10 cellular contexts compared by ENCODE assay signal in the genomic region with DNA sequence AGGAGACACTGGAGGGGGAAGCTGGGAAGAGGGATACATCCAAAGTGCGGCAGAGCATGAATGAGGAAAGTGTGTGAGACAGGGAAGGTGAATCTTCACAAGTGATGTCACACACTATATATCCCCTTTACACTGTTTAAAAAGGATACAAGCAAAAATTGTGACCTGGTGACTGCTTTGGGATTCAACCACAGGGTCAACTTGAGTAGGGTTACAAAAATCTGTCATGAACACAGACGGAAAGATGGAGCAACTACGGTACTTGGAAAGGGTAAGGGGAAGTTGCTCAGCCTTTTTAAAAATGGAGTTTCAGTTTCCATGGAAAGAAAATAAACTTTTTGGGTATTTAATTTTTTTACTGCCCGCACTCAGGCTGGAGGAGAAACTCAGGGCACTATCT.
"Had no signal": no experiment of that assay in that cellular context is flagged by ENCODE, and none has a peak within 500 bp of the region (broad histone marks: within the 10 kb centered on the region; RNA-seq: fewer than 3 reads in every experiment).

No MANE protein-coding gene starts in this region.

- H3K27me3 ChIP-seq: gastrocnemius medialis, testis had no signal

- H3K4me3 Mint-ChIP-seq: nephron progenitor cell had no signal

- H3K4me1 ChIP-seq: testis had no signal

- ATAC-seq: gastrocnemius medialis; stimulated activated naive CD8-positive, alpha-beta T cell treated with anti-CD3 and anti-CD28 coated beads, Interleukin-15, Interleukin-2, amounts not matched to agents 100 U/mL and 50 U/mL, for 24 hours had no signal

- DNase-seq: activated CD4-positive, alpha-beta T cell treated with anti-CD3 and anti-CD28 coated beads, Interleukin-2, amount 50 U/mL, for 4 hours; activated CD4-positive, CD25-positive, alpha-beta regulatory T cell treated with anti-CD3 and anti-CD28 coated beads, Interleukin-2, amount 50 U/mL, for 72 hours; effector CD4-positive, alpha-beta T cell; gastrocnemius medialis; left ventricle myocardium inferior; mesendoderm; nephron progenitor cell; stimulated activated CD4-positive, alpha-beta T cell treated with anti-CD3 and anti-CD28 coated beads, Interleukin-2, amount 100 ng/mL, for 48 hours; stimulated activated naive CD8-positive, alpha-beta T cell treated with anti-CD3 and anti-CD28 coated beads, Interleukin-15, Interleukin-2, amounts not matched to agents 100 U/mL and 50 U/mL, for 24 hours; testis had no signal

- H3K36me3 ChIP-seq: gastrocnemius medialis, left ventricle myocardium inferior had no signal

- H3K4me3 ChIP-seq: gastrocnemius medialis, left ventricle myocardium inferior, testis had no signal

- H3K9me3 Mint-ChIP-seq: nephron progenitor cell had no signal

- H3K27ac ChIP-seq: gastrocnemius medialis, left ventricle myocardium inferior, testis had no signal

- H3K9me3 ChIP-seq: gastrocnemius medialis, left ventricle myocardium inferior, testis had no signal

- H3K27ac Mint-ChIP-seq: nephron progenitor cell had no signal
